ENCODE assay signal across 24 cellular contexts in genomic region chr9:108180511-108180910, GRCh38.
DNase-seq lines count a peak whose midpoint lies in the region; ATAC-seq and TF ChIP-seq lines count a peak whose summit lies in the region.
"Had no signal": no experiment of that assay in that cellular context is flagged by ENCODE, and none has a peak within 500 bp of the region (broad histone marks: within the 10 kb centered on the region; RNA-seq: fewer than 3 reads in every experiment).

No MANE protein-coding gene starts in this region.

- no TSS peak for BruUV-seq in MCF 10A (replicated peaks; lab: Mats Ljungman, UMichigan)

- H3K27me3 ChIP-seq in breast epithelium (no peaks in the 10 kb centered on the region), transverse colon (no peaks in the 10 kb centered on the region)
- H3K27me3 ChIP-seq: BLaER1 treated with 17β-estradiol and CSF1 and Interleukin-3, amounts not matched to agents 10 nM and 100 nM; gastrocnemius medialis; ovary had no signal

- WGBS in transverse colon (ENCODE audit: low coverage in 1 of 2), 2 donors, result 29 to 60% methylated on average over 1 of the region's 1 CpG

- in situ Hi-C loops in transverse colon (cut with MboI; ENCODE audit: low pct_ligation_motif_present in 1 of 4, low pct_unique_long_range_greater_than_20kb in 1 of 4, low sequenced_read_pairs in 3 of 4), result no loop called here

- H3K27me3 Mint-ChIP-seq in MCF 10A (ENCODE audit: insufficient read depth, unreplicated experiment), result no peaks in the 10 kb centered on the region
- H3K27me3 Mint-ChIP-seq in naive thymus-derived CD8-positive, alpha-beta T cell, result peaks cover 0 to 3% (median 0%) of the 10 kb centered on the region in 5 donors
- H3K27me3 Mint-ChIP-seq: activated B cell treated with CpG ODN at 0.5 μM for 24 hours; activated naive CD8-positive, alpha-beta T cell treated with anti-CD3 and anti-CD28 coated beads, Interleukin-2, amount 10 ng/mL, durations not matched to agents 7 days and 5 days had no signal

- intact Hi-C loops in MCF 10A (cut with micrococcal nuclease), result no loop called here
- intact Hi-C loops in breast epithelium (cut with DNase I; ENCODE audit: low total_unique reads), result no loop called here
- intact Hi-C loops in transverse colon (cut with DNase I; ENCODE audit: low total_unique reads), result no loop called here

- H3K27ac Mint-ChIP-seq in MCF 10A (ENCODE audit: low read depth, unreplicated experiment), result no peak overlapping the region
- H3K27ac Mint-ChIP-seq in naive thymus-derived CD8-positive, alpha-beta T cell, result no peak overlapping the region
- H3K27ac Mint-ChIP-seq: activated B cell treated with CpG ODN at 0.5 μM for 24 hours; activated naive CD8-positive, alpha-beta T cell treated with anti-CD3 and anti-CD28 coated beads, Interleukin-2, amount 10 ng/mL, durations not matched to agents 7 days and 5 days; mesothelial cell of epicardium; nephron had no signal

- H3K4me3 ChIP-seq in breast epithelium (no peak overlapping the region), fibroblast of pulmonary artery (replicated peaks; ENCODE audit: low read depth, low read length) (no peak overlapping the region), transverse colon (no peak overlapping the region)
- H3K4me3 ChIP-seq: BLaER1 treated with 17β-estradiol and CSF1 and Interleukin-3, amounts not matched to agents 10 nM and 100 nM; gastrocnemius medialis; ovary had no signal

- no peak overlapping the region for H3K4me3 Mint-ChIP-seq in MCF 10A (ENCODE audit: unreplicated experiment)
- H3K4me3 Mint-ChIP-seq in naive thymus-derived CD8-positive, alpha-beta T cell, result no peak overlapping the region
- H3K4me3 Mint-ChIP-seq: activated B cell treated with CpG ODN at 0.5 μM for 24 hours; activated naive CD8-positive, alpha-beta T cell treated with anti-CD3 and anti-CD28 coated beads, Interleukin-2, amount 10 ng/mL, durations not matched to agents 7 days and 5 days; mesothelial cell of epicardium; nephron had no signal

- TF ChIP-seq EP300 in transverse colon (IDR thresholded peaks at IDR 0.05; ENCODE audit: low read depth), result no peak

- TF ChIP-seq CTCF in MCF 10A (IDR thresholded peaks at IDR 0.05; ENCODE audit: unreplicated experiment), result no peak
- no peak for TF ChIP-seq CTCF in breast epithelium (IDR thresholded peaks at IDR 0.05)
- no peak for TF ChIP-seq CTCF in fibroblast of pulmonary artery (IDR thresholded peaks at IDR 0.05; ENCODE audit: low read length, missing control alignments)
- no peak for TF ChIP-seq CTCF in transverse colon (IDR thresholded peaks at IDR 0.05)

- POLR2A ChIA-PET in MCF 10A (lab: Yijun Ruan, JAX), result no interaction called here
- POLR2A ChIA-PET in naive thymus-derived CD8-positive, alpha-beta T cell (lab: Charles Lee), result no interaction called here

- H3K9me3 ChIP-seq in breast epithelium (no peaks in the 10 kb centered on the region), transverse colon (no peaks in the 10 kb centered on the region)
- H3K9me3 ChIP-seq: gastrocnemius medialis, ovary had no signal

- peaks cover 29% of the 10 kb centered on the region for H3K4me1 Mint-ChIP-seq in MCF 10A (ENCODE audit: insufficient read depth, unreplicated experiment)
- peaks cover 0 to 2% (median 0%) of the 10 kb centered on the region in 4 donors for H3K4me1 Mint-ChIP-seq in naive thymus-derived CD8-positive, alpha-beta T cell
- H3K4me1 Mint-ChIP-seq: activated B cell treated with CpG ODN at 0.5 μM for 24 hours; activated naive CD8-positive, alpha-beta T cell treated with anti-CD3 and anti-CD28 coated beads, Interleukin-2, amount 10 ng/mL, durations not matched to agents 7 days and 5 days; mesothelial cell of epicardium had no signal

- no peaks in the 10 kb centered on the region for H3K9me3 Mint-ChIP-seq in MCF 10A (ENCODE audit: unreplicated experiment)
- peaks cover 2 to 23% (median 6%) of the 10 kb centered on the region in 9 donors for H3K9me3 Mint-ChIP-seq in naive thymus-derived CD8-positive, alpha-beta T cell
- H3K9me3 Mint-ChIP-seq: activated B cell treated with CpG ODN at 0.5 μM for 24 hours; activated naive CD8-positive, alpha-beta T cell treated with anti-CD3 and anti-CD28 coated beads, Interleukin-2, amount 10 ng/mL, durations not matched to agents 7 days and 5 days; nephron had no signal

- H3K36me3 Mint-ChIP-seq in MCF 10A (ENCODE audit: insufficient read depth, unreplicated experiment), result no peaks in the 10 kb centered on the region
- H3K36me3 Mint-ChIP-seq in naive thymus-derived CD8-positive, alpha-beta T cell, result peaks cover 0 to 6% (median 0%) of the 10 kb centered on the region in 3 donors
- H3K36me3 Mint-ChIP-seq: activated naive CD8-positive, alpha-beta T cell treated with anti-CD3 and anti-CD28 coated beads, Interleukin-2, amount 10 ng/mL, durations not matched to agents 7 days and 5 days; mesothelial cell of epicardium had no signal

- no peak for TF ChIP-seq POLR2A in breast epithelium (IDR thresholded peaks at IDR 0.05)
- TF ChIP-seq POLR2A in transverse colon (IDR thresholded peaks at IDR 0.05), result no peak

- DNase-seq in MCF 10A (ENCODE audit: unreplicated experiment) (peak; percentile 14), breast epithelium (ENCODE audit: low spot score in 2 of 2) (no peak), NCI-H510A treated with DMSO at 0.1 percent for 48 hours (lab: John Stamatoyannopoulos, UW) (peak; percentile 4), fibroblast of pulmonary artery (ENCODE audit: low read depth) (peak; percentile 18), transverse colon (peak; percentile 23)
- no peak for DNase-seq in activated effector memory CD4-positive, alpha-beta T cell treated with Interleukin-2 at 50 U/mL for 16 hours
- no peak for DNase-seq in naive thymus-derived CD8-positive, alpha-beta T cell
- DNase-seq: activated B cell treated with CpG ODN at 0.5 μM for 24 hours; activated CD4-positive, alpha-beta T cell treated with anti-CD3 and anti-CD28 coated beads, Interleukin-2, amount 50 U/mL, for 48 hours; activated CD8-positive, alpha-beta memory T cell treated with anti-CD3 and anti-CD28 coated beads, Interleukin-2, amount 50 U/mL, for 48 hours; activated naive CD8-positive, alpha-beta T cell treated with anti-CD3 and anti-CD28 coated beads, Interleukin-2, amount 10 ng/mL, durations not matched to agents 7 days and 5 days; HCEC 1CT; hypothalamus; NCI-H1048; ovary; stimulated activated CD4-positive, alpha-beta T cell treated with anti-CD3 and anti-CD28 coated beads, Interleukin-4, amount 100 ng/mL, for 1 hour; stimulated activated naive CD4-positive, alpha-beta T cell; T1000 had no signal

- H3K27ac ChIP-seq in breast epithelium (no peak overlapping the region), transverse colon (no peak overlapping the region)
- H3K27ac ChIP-seq: BLaER1 treated with 17β-estradiol and CSF1 and Interleukin-3, amounts not matched to agents 10 nM and 100 nM; gastrocnemius medialis; ovary had no signal

- CTCF ChIA-PET in MCF 10A (lab: Yijun Ruan, JAX), result no interaction called here

- H3K4me1 ChIP-seq in breast epithelium, result peaks cover 0 to 5% of the 10 kb centered on the region in 2 donors
- H3K4me1 ChIP-seq in transverse colon, result peaks cover 0 to 11% (median 5%) of the 10 kb centered on the region in 4 donors
- H3K4me1 ChIP-seq: gastrocnemius medialis had no signal

- no peak for ATAC-seq in HG02840 (IDR thresholded peaks at IDR 0.05; ENCODE audit: low FRiP score, unreplicated experiment)
- no peak for ATAC-seq in naive thymus-derived CD8-positive, alpha-beta T cell
- ATAC-seq: esophagus mucosa, gastrocnemius medialis had no signal

- H3K36me3 ChIP-seq in breast epithelium (no peaks in the 10 kb centered on the region), transverse colon (no peaks in the 10 kb centered on the region)
- H3K36me3 ChIP-seq: BLaER1 treated with 17β-estradiol and CSF1 and Interleukin-3, amounts not matched to agents 10 nM and 100 nM; gastrocnemius medialis; ovary had no signal

Comparison
In these comparisons a context has a peak if more than half of its experiments do, and no peak if none do; other contexts are left out.
1. DNase-seq: peak in MCF 10A (single experiment), NCI-H510A treated with DMSO at 0.1 percent for 48 hours (single experiment), fibroblast of pulmonary artery (single experiment) and transverse colon (single experiment); none in breast epithelium (0 of 2), activated effector memory CD4-positive, alpha-beta T cell treated with Interleukin-2 at 50 U/mL for 16 hours (single experiment) and naive thymus-derived CD8-positive, alpha-beta T cell (0 of 10).